Comparison of ENCODE assay signal across 9 cellular contexts in genomic region chr21:37207441-37208009, GRCh38. TPM values are rescaled to one million over a fixed set of nuclear protein-coding genes. Genes with fewer than 3 reads are reported as not detected.
A peak's percentile ranks its signal among the peaks of the same experiment; 100 is the strongest.
DNase-seq lines count a peak whose midpoint lies in the region; ATAC-seq, FAIRE-seq and TF ChIP-seq lines count a peak whose summit lies in the region.
"Had no signal": no experiment of that assay in that cellular context is flagged by ENCODE, and none has a peak within 500 bp of the region (broad histone marks: within the 10 kb centered on the region; RNA-seq: fewer than 3 reads in every experiment).

No MANE protein-coding gene starts in this region.

- H3K4me2 ChIP-seq in HepG2 (ENCODE audit: low read depth, low read length), result peak overlapping the region; percentile 88

- H3K4me1 Mint-ChIP-seq in activated naive CD8-positive, alpha-beta T cell treated with anti-CD3 and anti-CD28 coated beads, Interleukin-2, amount 10 ng/mL, durations not matched to agents 7 days and 5 days, result peaks cover 22% of the 10 kb centered on the region

- no peaks in the 10 kb centered on the region for H3K9me3 ChIP-seq in HepG2 (ENCODE audit: low read length)

- TF ChIP-seq CTCF in GM12875 (IDR thresholded peaks at IDR 0.05; ENCODE audit: borderline replicate concordance, insufficient read depth, low read depth, low read length) (no peak), GM20000 (IDR thresholded peaks at IDR 0.05; ENCODE audit: extremely low read depth, missing control alignments) (no peak), HepG2 (CRISPR knock-in tag; IDR thresholded peaks at IDR 0.05) (0 out of 2 replicates have a peak, but pooled peaks have one; percentile 5)

- POLR2A ChIA-PET in activated naive CD8-positive, alpha-beta T cell treated with anti-CD3 and anti-CD28 coated beads, Interleukin-2, amount 10 ng/mL, durations not matched to agents 7 days and 5 days (lab: Charles Lee), result interaction anchor here (0.7 to 2.7 kb wide), 4 partner anchors 12 to 356 kb away, joined by 3 to 16 read pairs (median 4); partner anchors contain the start of gene DYRK1A
- POLR2A ChIA-PET in HepG2 (lab: Yijun Ruan, JAX), result interaction anchor here (0.8 to 2.0 kb wide), 7 partner anchors 11 to 218 kb away, joined by 3 to 11 read pairs (median 3); partner anchors contain the start of genes DYRK1A and VPS26C

- peaks cover 45% of the 10 kb centered on the region for H3K4me1 ChIP-seq in HepG2 (ENCODE audit: insufficient read depth, low read length)

- H3K4me3 ChIP-seq in GM12875 (ENCODE audit: low read depth, low read length) (peak overlapping the region; percentile 8), HepG2 (replicated peaks in 1 of 3; ENCODE audit: insufficient read depth in 1 of 3, low read depth in 2 of 3, low read length in 3 of 3) (peak overlapping the region; percentile 22 to 69 (median 57); a peak in 5 of 6 replicates)
- H3K4me3 ChIP-seq: SK-N-MC had no signal

- H3K4me3 Mint-ChIP-seq in activated naive CD8-positive, alpha-beta T cell treated with anti-CD3 and anti-CD28 coated beads, Interleukin-2, amount 10 ng/mL, durations not matched to agents 7 days and 5 days, result peak overlapping the region; percentile 76

- peak in 1 of 2 experiments; percentile 10; a peak in 1 of 4 replicates for TF ChIP-seq POLR2A in HepG2 (IDR thresholded peaks at IDR 0.05; ENCODE audit: insufficient read depth in 1 of 2, low read depth in 2 of 2, low read length in 2 of 2)

- H3K27ac ChIP-seq in HepG2 (ENCODE audit: extremely low read length, insufficient read depth, low read length), result peak overlapping the region; percentile 66
- H3K27ac ChIP-seq: SK-N-MC had no signal

- no peaks in the 10 kb centered on the region for H3K27me3 ChIP-seq in HepG2 (ENCODE audit: control insufficient read depth in 1 of 2, insufficient read depth in 2 of 2, low read length in 2 of 2)

- H4K20me1 ChIP-seq in HepG2 (ENCODE audit: insufficient read depth, low read length), result no peaks in the 10 kb centered on the region

- TSS peak; percentile 68 for BruUV-seq in HepG2 (replicated peaks; lab: Mats Ljungman, UMichigan)

- peak; percentile 57 for DNase-seq in GM20000 (ENCODE audit: low spot score)
- DNase-seq in activated naive CD8-positive, alpha-beta T cell treated with anti-CD3 and anti-CD28 coated beads, Interleukin-2, amount 10 ng/mL, durations not matched to agents 7 days and 5 days, result peak; percentile 49
- DNase-seq in HepG2 (ENCODE audit: low spot score), result peak; percentile 93
- no peak for DNase-seq in HTR-8/SVneo (ENCODE audit: insufficient read length, low spot score)
- DNase-seq in kidney glomerular epithelial cell (lab: John Stamatoyannopoulos, UW), result no peak
- no peak for DNase-seq in ACHN

- no peak overlapping the region for H2AFZ ChIP-seq in HepG2 (ENCODE audit: low read length)

- peaks cover 5% of the 10 kb centered on the region for H3K9me3 Mint-ChIP-seq in activated naive CD8-positive, alpha-beta T cell treated with anti-CD3 and anti-CD28 coated beads, Interleukin-2, amount 10 ng/mL, durations not matched to agents 7 days and 5 days

- H3K27me3 Mint-ChIP-seq in activated naive CD8-positive, alpha-beta T cell treated with anti-CD3 and anti-CD28 coated beads, Interleukin-2, amount 10 ng/mL, durations not matched to agents 7 days and 5 days, result peaks cover 2% of the 10 kb centered on the region

- peak; percentile 30 for ATAC-seq in HG03521 (IDR thresholded peaks at IDR 0.05; ENCODE audit: unreplicated experiment)
- peak; percentile 62 for ATAC-seq in activated naive CD8-positive, alpha-beta T cell treated with anti-CD3 and anti-CD28 coated beads, Interleukin-2, amount 10 ng/mL, durations not matched to agents 7 days and 5 days (ENCODE audit: low read depth)
- peak; percentile 92 for ATAC-seq in HepG2

- TF ChIP-seq RAD21 in HepG2 (CRISPR knock-in tag; IDR thresholded peaks at IDR 0.05), result no peak

- peak; percentile 77 for FAIRE-seq in HepG2 (lab: Jason Lieb, UNC)
- no peak for FAIRE-seq in HTR-8/SVneo (lab: Jason Lieb, UNC)

- peaks cover 3 to 9% of the 10 kb centered on the region in 2 experiments; a peak in 3 of 5 replicates for H3K36me3 ChIP-seq in HepG2 (replicated peaks in 1 of 2; ENCODE audit: control insufficient read depth in 1 of 2, insufficient read depth in 2 of 2, low read length in 2 of 2)

- H3K36me3 Mint-ChIP-seq in activated naive CD8-positive, alpha-beta T cell treated with anti-CD3 and anti-CD28 coated beads, Interleukin-2, amount 10 ng/mL, durations not matched to agents 7 days and 5 days, result peaks cover 12% of the 10 kb centered on the region

- peak overlapping the region; percentile 69 for H3K9ac ChIP-seq in HepG2 (ENCODE audit: insufficient read depth, low read depth, low read length)

- in situ Hi-C loops in HepG2 (cut with HindIII; ENCODE audit: extremely low pct_ligation_motif_present, low pct_unique_long_range_greater_than_20kb) (no loop called here), ACHN (cut with HindIII; ENCODE audit: low pct_ligation_motif_present, low pct_unique_long_range_greater_than_20kb, low sequenced_read_pairs) (no loop called here)

- WGBS in HepG2 (ENCODE audit: low lambda C conversion rate), result 25% methylated on average over 3 of the region's 6 CpGs

- H3K27ac Mint-ChIP-seq in activated naive CD8-positive, alpha-beta T cell treated with anti-CD3 and anti-CD28 coated beads, Interleukin-2, amount 10 ng/mL, durations not matched to agents 7 days and 5 days, result peak overlapping the region; percentile 91

- CTCF ChIA-PET in HepG2 (lab: Yijun Ruan, JAX; ENCODE audit: low intra/inter-chr PET ratio, low total read pairs), result no interaction called here

- intact Hi-C loops in HepG2 (cut with micrococcal nuclease; ENCODE audit: unreplicated experiment), result loop anchor here (2.0 to 5.0 kb wide), 2 partner anchors 13 to 40 kb away; no protein-coding TSS in a partner anchor

- no peaks in the 10 kb centered on the region for H3K79me2 ChIP-seq in HepG2 (ENCODE audit: insufficient read depth, low read length)

- TF ChIP-seq EP300 in HepG2 (IDR thresholded peaks at IDR 0.05; ENCODE audit: low read depth in 2 of 2, low read length in 2 of 2), result no peak
- TF ChIP-seq EP300 in HepG2 (CRISPR knock-in tag; IDR thresholded peaks at IDR 0.05; ENCODE audit: borderline replicate concordance), result no peak

TF ChIP-seq in HepG2, 621 proteins besides CTCF, POLR2A, EP300 and RAD21 (continues in another document):
- TF ChIP-seq ZNF772 (CRISPR knock-in tag; IDR thresholded peaks at IDR 0.05), result peak; percentile 34; the same call in 1 of the 2 replicates
- TF ChIP-seq HOXA3 (CRISPR knock-in tag; IDR thresholded peaks at IDR 0.05), result no peak
- no peak for TF ChIP-seq DR1 (CRISPR knock-in tag; IDR thresholded peaks at IDR 0.05)
- peak; percentile 60 for TF ChIP-seq ZNF781 (CRISPR knock-in tag; IDR thresholded peaks at IDR 0.05; ENCODE audit: borderline replicate concordance, not compliant biosample characterization)
- TF ChIP-seq JUND (CRISPR knock-in tag; IDR thresholded peaks at IDR 0.05), result 0 out of 2 replicates have a peak, but pooled peaks have one; percentile 16
- TF ChIP-seq PHF21A (CRISPR knock-in tag; IDR thresholded peaks at IDR 0.05), result no peak
- no peak for TF ChIP-seq PCBP2 (optimal IDR thresholded peaks at IDR 0.05; ENCODE audit: low read depth, low read length, poor library complexity, severe bottlenecking)
- TF ChIP-seq HIC2 (CRISPR knock-in tag; IDR thresholded peaks at IDR 0.05; ENCODE audit: low read depth), result peak; percentile 60; the same call in 1 of the 2 replicates
- TF ChIP-seq ZNF556 (CRISPR knock-in tag; IDR thresholded peaks at IDR 0.05; ENCODE audit: borderline replicate concordance), result peak; percentile 50; the same call in 1 of the 2 replicates

RNA-seq across cellular contexts. Expression of gene VPS26C, which starts 59.6 kb away (rescaled TPM):
- 10 to 100 TPM; 94.0 to 97.3 TPM for total RNA-seq in activated naive CD8-positive, alpha-beta T cell treated with anti-CD3 and anti-CD28 coated beads, Interleukin-2, amount 10 ng/mL, durations not matched to agents 7 days and 5 days
- 39.7 and 54.6 TPM in 2 replicates for total RNA-seq in HepG2 (2016; rRNA removed; fragmentation: Illumina TruSeq; extraction: Trizol)
- 13.7 and 15.5 TPM in 2 replicates for total RNA-seq in HepG2 (2016; cell fraction: cytosol; rRNA removed; fragmentation: Illumina TruSeq; extraction: Trizol; ENCODE audit: low read depth)
- total RNA-seq in HepG2 (2016; cell fraction: insoluble cytoplasmic fraction; rRNA removed; fragmentation: Illumina TruSeq; extraction: Trizol), result 42.0 and 53.2 TPM in 2 replicates
- total RNA-seq in HepG2 (2016; cell fraction: membrane; rRNA removed; fragmentation: Illumina TruSeq; extraction: Trizol), result 29.4 and 31.5 TPM in 2 replicates
- 24.9 and 25.4 TPM in 2 replicates for total RNA-seq in HepG2 (2016; cell fraction: nucleus; rRNA removed; fragmentation: Illumina TruSeq; extraction: Trizol)
- polyA plus RNA-seq in HepG2 (2011; rRNA removed), result 30.3 and 33.0 TPM in 2 replicates
- 29.6 and 33.2 TPM in 2 replicates for polyA plus RNA-seq in HepG2 (2011; cell fraction: cytosol; rRNA removed)
- 22.0 and 27.5 TPM in 2 replicates for polyA plus RNA-seq in HepG2 (2011; cell fraction: nucleus; rRNA removed)
- 26.9 and 29.8 TPM in 2 replicates for polyA plus RNA-seq in HepG2 (2012)
- 13.6 and 14.5 TPM in 2 replicates for polyA plus RNA-seq in HepG2 (2016; cell fraction: cytosol; fragmentation: Illumina TruSeq; extraction: Trizol; ENCODE audit: low read depth)
- 50.1 and 51.4 TPM in 2 replicates for polyA plus RNA-seq in HepG2 (2016; cell fraction: insoluble cytoplasmic fraction; fragmentation: Illumina TruSeq; extraction: Trizol; ENCODE audit: low read depth)
- polyA plus RNA-seq in HepG2 (2016; cell fraction: membrane; fragmentation: Illumina TruSeq; extraction: Trizol; ENCODE audit: low read depth), result 23.9 and 24.7 TPM in 2 replicates
- 25.4 and 29.7 TPM in 2 replicates for polyA plus RNA-seq in HepG2 (2016; cell fraction: nucleus; fragmentation: Illumina TruSeq; extraction: Trizol; ENCODE audit: insufficient read depth, low read depth)
- polyA minus RNA-seq in HepG2 (2011; rRNA and poly(A)+ RNA removed; ENCODE audit: low replicate concordance), result 23.9 and 31.1 TPM in 2 replicates
- 21.5 and 24.4 TPM in 2 replicates for polyA minus RNA-seq in HepG2 (2011; cell fraction: cytosol; rRNA and poly(A)+ RNA removed)
- polyA minus RNA-seq in HepG2 (2011; cell fraction: nucleus; rRNA and poly(A)+ RNA removed), result 38.5 and 44.3 TPM in 2 replicates

Comparison
In these comparisons a context has a peak if more than half of its experiments do, and no peak if none do; other contexts are left out.
1. DNase-seq: peak in GM20000 (single experiment), activated naive CD8-positive, alpha-beta T cell treated with anti-CD3 and anti-CD28 coated beads, Interleukin-2, amount 10 ng/mL, durations not matched to agents 7 days and 5 days (single experiment) and HepG2 (single experiment); none in HTR-8/SVneo (single experiment), kidney glomerular epithelial cell (single experiment) and ACHN (single experiment).
2. ATAC-seq: peak in every context shown above with its lines; median percentile 92 in HepG2; 62 in activated naive CD8-positive, alpha-beta T cell treated with anti-CD3 and anti-CD28 coated beads, Interleukin-2, amount 10 ng/mL, durations not matched to agents 7 days and 5 days; 30 in HG03521.